ENCODE assay signal across 13 cellular contexts in genomic region chr3:30660656-30661055, GRCh38. TPM values are rescaled to one million over a fixed set of nuclear protein-coding genes. Genes with fewer than 3 reads are reported as not detected.
DNase-seq lines count a peak whose midpoint lies in the region; ATAC-seq, FAIRE-seq and TF ChIP-seq lines count a peak whose summit lies in the region.
"Had no signal": no experiment of that assay in that cellular context is flagged by ENCODE, and none has a peak within 500 bp of the region (broad histone marks: within the 10 kb centered on the region; RNA-seq: fewer than 3 reads in every experiment).

No MANE protein-coding gene starts in this region.

- peaks cover 97% of the 10 kb centered on the region for H3K4me1 Mint-ChIP-seq in activated naive CD4-positive, alpha-beta T cell treated with anti-CD3 and anti-CD28 coated beads for 36 hours (ENCODE audit: low read depth)
- peaks cover 74 to 89% of the 10 kb centered on the region in 2 donors for H3K4me1 Mint-ChIP-seq in effector memory CD8-positive, alpha-beta T cell (ENCODE audit: low read depth in 2 of 2)
- peaks cover 98% of the 10 kb centered on the region for H3K4me1 Mint-ChIP-seq in stimulated activated naive CD8-positive, alpha-beta T cell treated with anti-CD3 and anti-CD28 coated beads, Interleukin-15, amount 100 ng/mL, for 72 hours

- peaks cover 73% of the 10 kb centered on the region for H3K36me3 Mint-ChIP-seq in activated naive CD4-positive, alpha-beta T cell treated with anti-CD3 and anti-CD28 coated beads for 36 hours (ENCODE audit: low read depth)
- peaks cover 42% of the 10 kb centered on the region for H3K36me3 Mint-ChIP-seq in effector memory CD8-positive, alpha-beta T cell (ENCODE audit: insufficient read depth)

- H3K27me3 ChIP-seq in Panc1 (ENCODE audit: control insufficient read depth, insufficient read depth, low read length): no peaks in the 10 kb centered on the region
- H3K27me3 ChIP-seq: vagina had no signal

- ATAC-seq in Panc1: no peak
- ATAC-seq in effector memory CD8-positive, alpha-beta T cell (replicated peaks): no peak
- ATAC-seq in stimulated activated naive CD8-positive, alpha-beta T cell treated with anti-CD3 and anti-CD28 coated beads, Interleukin-15, amount 100 ng/mL, for 72 hours: no peak
- ATAC-seq in GM21423 (IDR thresholded peaks at IDR 0.05; ENCODE audit: unreplicated experiment): no peak

- no peaks in the 10 kb centered on the region for H3K27me3 Mint-ChIP-seq in activated naive CD4-positive, alpha-beta T cell treated with anti-CD3 and anti-CD28 coated beads for 36 hours (ENCODE audit: low read depth)
- no peaks in the 10 kb centered on the region for H3K27me3 Mint-ChIP-seq in effector memory CD8-positive, alpha-beta T cell
- H3K27me3 Mint-ChIP-seq in stimulated activated naive CD8-positive, alpha-beta T cell treated with anti-CD3 and anti-CD28 coated beads, Interleukin-15, amount 100 ng/mL, for 72 hours: no peaks in the 10 kb centered on the region

- H3K9me3 Mint-ChIP-seq in activated naive CD4-positive, alpha-beta T cell treated with anti-CD3 and anti-CD28 coated beads for 36 hours: peaks cover 1% of the 10 kb centered on the region
- no peaks in the 10 kb centered on the region for H3K9me3 Mint-ChIP-seq in effector memory CD8-positive, alpha-beta T cell
- no peaks in the 10 kb centered on the region for H3K9me3 Mint-ChIP-seq in stimulated activated naive CD8-positive, alpha-beta T cell treated with anti-CD3 and anti-CD28 coated beads, Interleukin-15, amount 100 ng/mL, for 72 hours

- no peaks in the 10 kb centered on the region for H3K9me3 ChIP-seq in Panc1 (ENCODE audit: control insufficient read depth, insufficient read depth, low read depth, low read length)
- H3K9me3 ChIP-seq: vagina had no signal

- CTCF ChIA-PET in activated naive CD4-positive, alpha-beta T cell treated with anti-CD3 and anti-CD28 coated beads for 36 hours (lab: Charles Lee): interaction anchor here (0.6 kb wide), 1 partner anchor 36 kb away, joined by 3 read pairs; no protein-coding TSS in a partner anchor
- CTCF ChIA-PET in Panc1 (lab: Charles Lee): no interaction called here

- TF ChIP-seq CTCF in Panc1 (IDR thresholded peaks at IDR 0.05): no peak

- DNase-seq in activated naive CD4-positive, alpha-beta T cell treated with anti-CD3 and anti-CD28 coated beads for 36 hours: no peak
- no peak for DNase-seq in activated naive CD4-positive, alpha-beta T cell treated with Interleukin-2 at 50 U/mL for 16 hours
- DNase-seq in Panc1 (ENCODE audit: low read depth, low spot score) (no peak), HTR-8/SVneo (ENCODE audit: insufficient read length, low spot score) (no peak), NCI-H128 (lab: John Stamatoyannopoulos, UW; ENCODE audit: unreplicated experiment) (no peak)
- no peak for DNase-seq in effector memory CD8-positive, alpha-beta T cell
- DNase-seq in stimulated activated naive CD8-positive, alpha-beta T cell treated with anti-CD3 and anti-CD28 coated beads, Interleukin-15, amount 100 ng/mL, for 72 hours: no peak
- DNase-seq: activated CD8-positive, alpha-beta memory T cell treated with anti-CD3 and anti-CD28 coated beads, Interleukin-2, amount 50 U/mL, for 4 hours; KBM-7; NCI-H2029 had no signal

- POLR2A ChIA-PET in Panc1 (lab: Charles Lee): no interaction called here

- no TSS peak for BruUV-seq in Panc1 (replicated peaks; lab: Mats Ljungman, UMichigan)

- H3K4me3 Mint-ChIP-seq in activated naive CD4-positive, alpha-beta T cell treated with anti-CD3 and anti-CD28 coated beads for 36 hours: peak overlapping the region; percentile 39
- peak overlapping the region; percentile 31 to 70 for H3K4me3 Mint-ChIP-seq in effector memory CD8-positive, alpha-beta T cell
- H3K4me3 Mint-ChIP-seq in stimulated activated naive CD8-positive, alpha-beta T cell treated with anti-CD3 and anti-CD28 coated beads, Interleukin-15, amount 100 ng/mL, for 72 hours: peak overlapping the region; percentile 75 to 76

- in situ Hi-C loops in Panc1 (cut with HindIII; ENCODE audit: low pct_unique_long_range_greater_than_20kb, low sequenced_read_pairs): no loop called here

- intact Hi-C loops in activated naive CD4-positive, alpha-beta T cell treated with anti-CD3 and anti-CD28 coated beads for 36 hours (cut with micrococcal nuclease): loop anchor here (1.0 to 10.0 kb wide), 2 partner anchors 48 to 1094 kb away; no protein-coding TSS in a partner anchor
- intact Hi-C loops in Panc1 (cut with micrococcal nuclease; ENCODE audit: unreplicated experiment): no loop called here

- H3K27ac ChIP-seq in Panc1 (ENCODE audit: low read length): peak overlapping the region; percentile 91
- H3K27ac ChIP-seq: vagina had no signal

- no peaks in the 10 kb centered on the region; the same call in 1 of the 2 replicates for H3K36me3 ChIP-seq in Panc1 (ENCODE audit: control insufficient read depth, insufficient read depth, low read length)

- peaks cover 45% of the 10 kb centered on the region for H3K4me1 ChIP-seq in Panc1 (ENCODE audit: control insufficient read depth, insufficient read depth, low read length)

- H3K27ac Mint-ChIP-seq in activated naive CD4-positive, alpha-beta T cell treated with anti-CD3 and anti-CD28 coated beads for 36 hours: peak overlapping the region; percentile 93
- H3K27ac Mint-ChIP-seq in effector memory CD8-positive, alpha-beta T cell: peak overlapping the region; percentile 6 to 96
- H3K27ac Mint-ChIP-seq in stimulated activated naive CD8-positive, alpha-beta T cell treated with anti-CD3 and anti-CD28 coated beads, Interleukin-15, amount 100 ng/mL, for 72 hours: peak overlapping the region; percentile 92 to 97

- FAIRE-seq in HTR-8/SVneo (lab: Jason Lieb, UNC): no peak
- FAIRE-seq: GM18507 had no signal

- no peak overlapping the region for H3K4me3 ChIP-seq in Panc1 (ENCODE audit: low read depth in 2 of 2, low read length in 2 of 2)
- H3K4me3 ChIP-seq: vagina had no signal

RNA-seq across cellular contexts. Expression of gene TGFBR2, which starts 54.3 kb away (rescaled TPM):
- total RNA-seq in activated naive CD4-positive, alpha-beta T cell treated with anti-CD3 and anti-CD28 coated beads for 36 hours: 10 to 100 TPM; 57.8 to 58.1 TPM
- 45.9 TPM for total RNA-seq in Panc1 (2021; ENCODE audit: unreplicated experiment)
- 38.8 TPM for polyA plus RNA-seq in Panc1 (2012; ENCODE audit: insufficient read length)
